Comparison of ENCODE assay signal across 31 cellular contexts in genomic region chr5:73483676-73484075, GRCh38. TPM values are rescaled to one million over a fixed set of nuclear protein-coding genes. Genes with fewer than 3 reads are reported as not detected.
"Had no signal": no experiment of that assay in that cellular context is flagged by ENCODE, and none has a peak within 500 bp of the region (broad histone marks: within the 10 kb centered on the region; RNA-seq: fewer than 3 reads in every experiment).

No MANE protein-coding gene starts in this region.

- H3K79me2 ChIP-seq: parathyroid adenoma had no signal

- H3K4me1 Mint-ChIP-seq: naive thymus-derived CD8-positive, alpha-beta T cell; neural crest cell; stimulated activated naive B cell treated with anti-CD40 and anti-IgM and Interleukin-4, amounts not matched to agents 10 μg/mL and 1 μg/mL and 100 μg/mL, for 72 hours had no signal

- H3K4me1 ChIP-seq: parathyroid adenoma, psoas muscle, right lobe of liver, sigmoid colon, spleen, stomach, thyroid gland, tibial nerve, upper lobe of left lung, vagina had no signal

- H3K4me2 ChIP-seq: smooth muscle cell had no signal

- H3K9ac ChIP-seq: parathyroid adenoma had no signal

- H2AFZ ChIP-seq: parathyroid adenoma had no signal

- H3K27ac ChIP-seq: ovary, parathyroid adenoma, psoas muscle, right lobe of liver, sigmoid colon, skin epidermis, spleen, stomach, thoracic aorta, thyroid gland, tibial nerve, upper lobe of left lung, vagina had no signal

- H3K4me3 ChIP-seq: ovary, psoas muscle, right lobe of liver, sigmoid colon, skin epidermis, smooth muscle cell, spleen, stomach, thoracic aorta, thyroid gland, tibial nerve, upper lobe of left lung, vagina had no signal

- H3K36me3 ChIP-seq: ovary, right lobe of liver, sigmoid colon, spleen, stomach, thoracic aorta, thyroid gland, tibial nerve, upper lobe of left lung, vagina had no signal

- ATAC-seq: naive thymus-derived CD8-positive, alpha-beta T cell; natural killer cell treated with Interleukin-12 subunit alpha and Interleukin-12 subunit beta and Interleukin-15 and Interleukin-18, amount 100 ng/mL, for 72 hours; psoas muscle; right cardiac atrium; right lobe of liver; stimulated activated naive B cell treated with anti-CD40 and anti-IgM and Interleukin-4, amounts not matched to agents 10 μg/mL and 1 μg/mL and 100 μg/mL, for 72 hours had no signal

- H3K27ac Mint-ChIP-seq: natural killer cell treated with Interleukin-12 subunit alpha and Interleukin-12 subunit beta and Interleukin-15 and Interleukin-18, amount 100 ng/mL, for 72 hours; nephron progenitor cell; progenitor cell of endocrine pancreas; stimulated activated naive B cell treated with anti-CD40 and anti-IgM and Interleukin-4, amounts not matched to agents 10 μg/mL and 1 μg/mL and 100 μg/mL, for 72 hours; stimulated activated naive CD8-positive, alpha-beta T cell treated with anti-CD3 and anti-CD28 coated beads, Interleukin-15, Interleukin-2, amounts not matched to agents 100 ng/mL and 50 ng/mL, for 24 hours had no signal

- H3K9me3 Mint-ChIP-seq: naive thymus-derived CD8-positive, alpha-beta T cell; natural killer cell treated with Interleukin-12 subunit alpha and Interleukin-12 subunit beta and Interleukin-15 and Interleukin-18, amount 100 ng/mL, for 72 hours; nephron progenitor cell; neural crest cell; stimulated activated naive B cell treated with anti-CD40 and anti-IgM and Interleukin-4, amounts not matched to agents 10 μg/mL and 1 μg/mL and 100 μg/mL, for 72 hours; stimulated activated naive CD8-positive, alpha-beta T cell treated with anti-CD3 and anti-CD28 coated beads, Interleukin-15, Interleukin-2, amounts not matched to agents 100 ng/mL and 50 ng/mL, for 24 hours had no signal

- H3K27me3 ChIP-seq: ovary, right lobe of liver, thyroid gland, upper lobe of left lung, vagina had no signal

- H3K4me3 Mint-ChIP-seq: naive thymus-derived CD8-positive, alpha-beta T cell; natural killer cell treated with Interleukin-12 subunit alpha and Interleukin-12 subunit beta and Interleukin-15 and Interleukin-18, amount 100 ng/mL, for 72 hours; nephron progenitor cell; neural crest cell; stimulated activated naive B cell treated with anti-CD40 and anti-IgM and Interleukin-4, amounts not matched to agents 10 μg/mL and 1 μg/mL and 100 μg/mL, for 72 hours; stimulated activated naive CD8-positive, alpha-beta T cell treated with anti-CD3 and anti-CD28 coated beads, Interleukin-15, Interleukin-2, amounts not matched to agents 100 ng/mL and 50 ng/mL, for 24 hours had no signal

- DNase-seq: naive thymus-derived CD8-positive, alpha-beta T cell; nephron progenitor cell; occipital lobe; ovary; posterior cingulate gyrus; psoas muscle; right cardiac atrium; right lobe of liver; sigmoid colon; spleen; stimulated activated CD4-positive, alpha-beta T cell treated with anti-CD3 and anti-CD28 coated beads, Interleukin-12 subunit alpha, Interleukin-12 subunit beta, amount 100 ng/mL, for 4 hours; stimulated activated CD4-positive, alpha-beta T cell treated with anti-CD3 and anti-CD28 coated beads, Interleukin-1b, Interleukin-23, amount 100 ng/mL, for 48 hours; stimulated activated CD4-positive, alpha-beta T cell treated with anti-CD3 and anti-CD28 coated beads, Interleukin-4, amount 100 ng/mL, for 1 hour; stimulated activated CD4-positive, alpha-beta T cell treated with anti-CD3 and anti-CD28 coated beads, Interleukin-4, amount 100 ng/mL, for 4 hours; stimulated activated CD8-positive, alpha-beta memory T cell treated with anti-CD3 and anti-CD28 coated beads, Interleukin-4, amount 100 ng/mL, for 48 hours; stimulated activated naive B cell treated with anti-CD40 and anti-IgM and Interleukin-4, amounts not matched to agents 10 μg/mL and 1 μg/mL and 100 μg/mL, for 72 hours; stimulated activated naive CD4-positive, alpha-beta T cell treated with Interleukin-2 at 50 U/mL for 16 hours; stomach; thyroid gland; trophoblast cell; upper lobe of left lung had no signal

- H3K36me3 Mint-ChIP-seq: naive thymus-derived CD8-positive, alpha-beta T cell; natural killer cell treated with Interleukin-12 subunit alpha and Interleukin-12 subunit beta and Interleukin-15 and Interleukin-18, amount 100 ng/mL, for 72 hours; stimulated activated naive B cell treated with anti-CD40 and anti-IgM and Interleukin-4, amounts not matched to agents 10 μg/mL and 1 μg/mL and 100 μg/mL, for 72 hours had no signal

- H3K9me3 ChIP-seq: ovary, psoas muscle, right lobe of liver, sigmoid colon, spleen, stomach, thoracic aorta, thyroid gland, tibial nerve, upper lobe of left lung, vagina had no signal

RNA-seq across cellular contexts. Expression of gene FOXD1, which starts 35.1 kb away (rescaled TPM):
- total RNA-seq: naive thymus-derived CD8-positive, alpha-beta T cell; right cardiac atrium; right lobe of liver; vagina had no signal
